In the genomic region with DNA sequence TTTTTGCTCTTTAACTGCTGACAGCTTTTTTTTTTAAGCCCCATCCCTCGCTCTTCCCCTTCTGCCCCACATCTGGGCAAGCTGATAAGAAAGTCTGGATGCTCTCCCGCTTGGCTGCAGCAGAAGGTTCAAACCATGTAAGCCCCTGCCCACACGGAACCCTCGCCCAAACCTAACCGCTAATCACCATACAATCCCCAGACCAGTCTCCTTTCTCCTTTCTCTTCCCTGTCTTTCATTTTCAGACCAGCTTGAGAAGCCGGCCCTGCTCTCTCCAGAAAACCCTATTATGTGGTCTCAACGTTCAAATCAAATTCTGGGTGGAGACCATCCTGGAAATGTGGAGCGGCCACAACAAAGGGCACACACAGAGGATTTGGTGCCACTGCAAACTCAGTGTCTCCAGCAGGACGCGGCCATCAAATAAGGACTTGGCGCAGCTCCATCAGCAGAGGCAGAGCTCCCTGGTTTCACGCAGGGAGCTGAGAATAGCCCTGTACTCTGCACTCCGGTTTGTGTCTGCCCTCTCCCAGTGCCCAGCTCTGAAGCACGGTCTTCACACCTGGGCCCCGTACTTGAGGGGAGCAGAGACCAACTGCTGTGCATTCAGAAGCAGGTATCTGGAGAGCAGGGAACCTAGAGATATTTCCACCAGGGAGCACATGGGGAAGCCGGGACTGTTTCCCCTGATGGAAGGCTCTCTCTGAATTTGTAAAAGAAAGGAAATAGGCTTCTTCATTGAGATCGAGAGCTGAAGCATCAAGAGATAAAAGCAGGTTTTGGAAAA, we compare ENCODE assay signal across 1 cellular context.
TF ChIP-seq lines count a peak whose summit lies in the region.

No MANE protein-coding gene starts in this region.

TF ChIP-seq in K562, 482 proteins besides CTCF, POLR2A, EP300 and RAD21 (continued from another document and continues in another):
- TF ChIP-seq RBFOX2 (IDR thresholded peaks at IDR 0.05; ENCODE audit: low read depth, low read length) (0 out of 2 replicates have a peak, but pooled peaks have one; percentile 34), ZFX (CRISPR knock-in tag; IDR thresholded peaks at IDR 0.05) (peak; percentile 58; the same call in 1 of the 2 replicates), STAT5A (IDR thresholded peaks at IDR 0.05; ENCODE audit: borderline replicate concordance, low read length) (peak; percentile 56), ZNF124 (CRISPR knock-in tag; IDR thresholded peaks at IDR 0.05) (no peak), ATF7 (IDR thresholded peaks at IDR 0.05) (0 out of 2 replicates have a peak, but pooled peaks have one; percentile 25), TBL1XR1 (IDR thresholded peaks at IDR 0.05; ENCODE audit: low read length in 2 of 2) (0 out of 4 replicates have a peak, but pooled peaks of 1 of the 2 experiments have one; percentile 53), TCF3 (CRISPR knock-in tag; IDR thresholded peaks at IDR 0.05) (peak; percentile 93), ZBTB11 (CRISPR knock-in tag; IDR thresholded peaks at IDR 0.05) (peak in 1 of 3 experiments; percentile 69; a peak in 2 of 6 replicates), MAZ (CRISPR knock-in tag; conservative IDR thresholded peaks at IDR 0.05 in 1 of 2, IDR thresholded peaks at IDR 0.05 in 1 of 2) (peak; percentile 33 to 76; a peak in 3 of 4 replicates), NCOR1 (IDR thresholded peaks at IDR 0.05) (peak; percentile 84), POLR2AphosphoS5 (IDR thresholded peaks at IDR 0.05; ENCODE audit: control insufficient read depth, insufficient read depth, low read depth, low read length) (peak; percentile 84; the same call in 1 of the 2 replicates), MTA2 (IDR thresholded peaks at IDR 0.05; ENCODE audit: low read depth) (peak; percentile 84), RNF2 (IDR thresholded peaks at IDR 0.05) (peak; percentile 68; the same call in 1 of the 2 replicates), SOX6 (IDR thresholded peaks at IDR 0.05) (peak; percentile 68; the same call in 1 of the 2 replicates), SPI1 (IDR thresholded peaks at IDR 0.05; ENCODE audit: borderline replicate concordance, low read depth, low read length) (peak; percentile 77), ZKSCAN1 (IDR thresholded peaks at IDR 0.05; ENCODE audit: low read depth, low read length) (0 out of 2 replicates have a peak, but pooled peaks have one; percentile 57), SNIP1 (IDR thresholded peaks at IDR 0.05; ENCODE audit: low read depth) (no peak), ELF2 (CRISPR knock-in tag; IDR thresholded peaks at IDR 0.05) (0 out of 2 replicates have a peak, but pooled peaks have one; percentile 2), SMARCA4 (IDR thresholded peaks at IDR 0.05) (peak; percentile 91), ELF4 (CRISPR knock-in tag; IDR thresholded peaks at IDR 0.05) (0 out of 2 replicates have a peak, but pooled peaks have one; percentile 58), BCOR (IDR thresholded peaks at IDR 0.05) (no peak), ARID1B (IDR thresholded peaks at IDR 0.05) (peak; percentile 92), ZNF384 (IDR thresholded peaks at IDR 0.05; ENCODE audit: low read depth, low read length) (peak; percentile 96), ZBTB1 (CRISPR knock-in tag; IDR thresholded peaks at IDR 0.05; ENCODE audit: borderline replicate concordance, low read depth) (no peak), LEF1 (IDR thresholded peaks at IDR 0.05) (peak; percentile 71), SMAD4 (CRISPR knock-in tag; conservative IDR thresholded peaks at IDR 0.05) (peak; percentile 92), NFIX (CRISPR knock-in tag; IDR thresholded peaks at IDR 0.05; ENCODE audit: low read depth) (no peak), CREB1 (IDR thresholded peaks at IDR 0.05) (peak; percentile 18; the same call in 1 of the 2 replicates), CREB1 (CRISPR knock-in tag; IDR thresholded peaks at IDR 0.05) (no peak), CREB3 (tag; conservative IDR thresholded peaks at IDR 0.05; ENCODE audit: low read depth) (peak; percentile 81; the same call in 1 of the 2 replicates), NFIC (IDR thresholded peaks at IDR 0.05) (peak; percentile 75), E2F3 (CRISPR knock-in tag; IDR thresholded peaks at IDR 0.05) (peak; percentile 8; the same call in 1 of the 2 replicates), MYNN (IDR thresholded peaks at IDR 0.05) (peak; percentile 90), MYNN (CRISPR knock-in tag; IDR thresholded peaks at IDR 0.05) (no peak), VEZF1 (CRISPR knock-in tag; IDR thresholded peaks at IDR 0.05) (peak; percentile 74), HES1 (IDR thresholded peaks at IDR 0.05; ENCODE audit: low read depth) (0 out of 2 replicates have a peak, but pooled peaks have one; percentile 17), ZBTB43 (CRISPR knock-in tag; IDR thresholded peaks at IDR 0.05) (no peak), ATF1 (CRISPR knock-in tag; IDR thresholded peaks at IDR 0.05) (no peak), ATF1 (tag; IDR thresholded peaks at IDR 0.05) (peak; percentile 20; the same call in 1 of the 2 replicates), STAG1 (CRISPR knock-in tag; IDR thresholded peaks at IDR 0.05; ENCODE audit: borderline replicate concordance) (no peak), ZNF449 (CRISPR knock-in tag; IDR thresholded peaks at IDR 0.05) (peak; percentile 59; the same call in 1 of the 2 replicates), C11orf30 (IDR thresholded peaks at IDR 0.05; ENCODE audit: low read depth) (peak; percentile 80; the same call in 1 of the 2 replicates), FOXA3 (CRISPR knock-in tag; conservative IDR thresholded peaks at IDR 0.05 in 1 of 2, IDR thresholded peaks at IDR 0.05 in 1 of 2) (0 out of 4 replicates have a peak, but pooled peaks of 1 of the 2 experiments have one; percentile 34), NFRKB (IDR thresholded peaks at IDR 0.05; ENCODE audit: low read depth) (peak; percentile 81)
- TF ChIP-seq, protein P1, sequence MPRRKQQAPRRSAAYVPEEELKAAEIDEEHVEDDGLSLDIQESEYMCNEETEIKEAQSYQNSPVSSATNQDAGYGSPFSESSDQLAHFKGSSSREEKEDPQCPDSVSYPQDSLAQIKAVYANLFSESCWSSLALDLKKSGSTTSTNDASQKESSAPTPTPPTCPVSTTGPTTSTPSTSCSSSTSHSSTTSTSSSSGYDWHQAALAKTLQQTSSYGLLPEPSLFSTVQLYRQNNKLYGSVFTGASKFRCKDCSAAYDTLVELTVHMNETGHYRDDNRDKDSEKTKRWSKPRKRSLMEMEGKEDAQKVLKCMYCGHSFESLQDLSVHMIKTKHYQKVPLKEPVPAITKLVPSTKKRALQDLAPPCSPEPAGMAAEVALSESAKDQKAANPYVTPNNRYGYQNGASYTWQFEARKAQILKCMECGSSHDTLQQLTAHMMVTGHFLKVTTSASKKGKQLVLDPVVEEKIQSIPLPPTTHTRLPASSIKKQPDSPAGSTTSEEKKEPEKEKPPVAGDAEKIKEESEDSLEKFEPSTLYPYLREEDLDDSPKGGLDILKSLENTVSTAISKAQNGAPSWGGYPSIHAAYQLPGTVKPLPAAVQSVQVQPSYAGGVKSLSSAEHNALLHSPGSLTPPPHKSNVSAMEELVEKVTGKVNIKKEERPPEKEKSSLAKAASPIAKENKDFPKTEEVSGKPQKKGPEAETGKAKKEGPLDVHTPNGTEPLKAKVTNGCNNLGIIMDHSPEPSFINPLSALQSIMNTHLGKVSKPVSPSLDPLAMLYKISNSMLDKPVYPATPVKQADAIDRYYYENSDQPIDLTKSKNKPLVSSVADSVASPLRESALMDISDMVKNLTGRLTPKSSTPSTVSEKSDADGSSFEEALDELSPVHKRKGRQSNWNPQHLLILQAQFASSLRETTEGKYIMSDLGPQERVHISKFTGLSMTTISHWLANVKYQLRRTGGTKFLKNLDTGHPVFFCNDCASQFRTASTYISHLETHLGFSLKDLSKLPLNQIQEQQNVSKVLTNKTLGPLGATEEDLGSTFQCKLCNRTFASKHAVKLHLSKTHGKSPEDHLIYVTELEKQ (CRISPR knock-in tag; IDR thresholded peaks at IDR 0.05), result no peak
- TF ChIP-seq, protein P2, sequence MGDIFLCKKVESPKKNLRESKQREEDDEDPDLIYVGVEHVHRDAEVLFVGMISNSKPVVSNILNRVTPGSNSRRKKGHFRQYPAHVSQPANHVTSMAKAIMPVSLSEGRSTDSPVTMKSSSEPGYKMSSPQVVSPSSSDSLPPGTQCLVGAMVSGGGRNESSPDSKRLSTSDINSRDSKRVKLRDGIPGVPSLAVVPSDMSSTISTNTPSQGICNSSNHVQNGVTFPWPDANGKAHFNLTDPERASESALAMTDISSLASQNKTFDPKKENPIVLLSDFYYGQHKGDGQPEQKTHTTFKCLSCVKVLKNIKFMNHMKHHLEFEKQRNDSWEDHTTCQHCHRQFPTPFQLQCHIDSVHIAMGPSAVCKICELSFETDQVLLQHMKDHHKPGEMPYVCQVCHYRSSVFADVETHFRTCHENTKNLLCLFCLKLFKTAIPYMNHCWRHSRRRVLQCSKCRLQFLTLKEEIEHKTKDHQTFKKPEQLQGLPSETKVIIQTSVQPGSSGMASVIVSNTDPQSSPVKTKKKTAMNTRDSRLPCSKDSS (IDR thresholded peaks at IDR 0.05; ENCODE audit: low read depth, partially characterized antibody), result no peak
- TF ChIP-seq, protein P3, sequence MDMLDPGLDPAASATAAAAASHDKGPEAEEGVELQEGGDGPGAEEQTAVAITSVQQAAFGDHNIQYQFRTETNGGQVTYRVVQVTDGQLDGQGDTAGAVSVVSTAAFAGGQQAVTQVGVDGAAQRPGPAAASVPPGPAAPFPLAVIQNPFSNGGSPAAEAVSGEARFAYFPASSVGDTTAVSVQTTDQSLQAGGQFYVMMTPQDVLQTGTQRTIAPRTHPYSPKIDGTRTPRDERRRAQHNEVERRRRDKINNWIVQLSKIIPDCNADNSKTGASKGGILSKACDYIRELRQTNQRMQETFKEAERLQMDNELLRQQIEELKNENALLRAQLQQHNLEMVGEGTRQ (CRISPR knock-in tag; IDR thresholded peaks at IDR 0.05), result no peak
